26 cellular contexts compared by ENCODE assay signal in the genomic region with DNA sequence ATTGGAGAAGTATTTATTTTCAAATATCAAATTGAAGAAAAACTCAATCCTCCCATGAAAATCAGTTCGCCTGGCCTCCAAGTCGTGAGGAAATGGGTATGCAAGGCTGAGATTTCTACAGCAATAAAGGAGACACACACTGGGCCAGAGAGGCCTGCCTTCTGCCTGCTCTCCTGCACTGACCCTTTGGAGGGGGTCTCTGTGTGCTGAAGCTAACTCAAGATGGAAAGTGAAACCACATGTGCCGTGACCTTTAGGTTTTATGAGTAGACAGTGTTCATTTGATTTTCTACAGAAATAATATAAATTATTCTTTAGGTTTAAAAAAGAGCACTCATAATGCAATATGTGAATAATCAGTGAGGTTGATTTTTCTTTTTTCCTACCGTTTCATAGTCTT. TPM values are rescaled to one million over a fixed set of nuclear protein-coding genes. Genes with fewer than 3 reads are reported as not detected.
DNase-seq lines count a peak whose midpoint lies in the region; ATAC-seq, FAIRE-seq and TF ChIP-seq lines count a peak whose summit lies in the region.
"Had no signal": no experiment of that assay in that cellular context is flagged by ENCODE, and none has a peak within 500 bp of the region (broad histone marks: within the 10 kb centered on the region; RNA-seq: fewer than 3 reads in every experiment).

No MANE protein-coding gene starts in this region.

- in situ Hi-C loops in GM12878 (cut with MboI) = no loop called here

- no peak overlapping the region for H3K9ac ChIP-seq in GM12878 (ENCODE audit: control insufficient read depth, insufficient read depth, low read length)
- H3K9ac ChIP-seq: BLaER1 treated with 17β-estradiol and CSF1 and Interleukin-3, amounts not matched to agents 10 nM and 100 nM had no signal

- H3K36me3 Mint-ChIP-seq in activated CD4-positive, alpha-beta memory T cell treated with anti-CD3 and anti-CD28 coated beads for 36 hours = peaks cover 37% of the 10 kb centered on the region
- peaks cover 68% of the 10 kb centered on the region for H3K36me3 Mint-ChIP-seq in activated CD4-positive, alpha-beta memory T cell treated with anti-CD3 and anti-CD28 coated beads, Interleukin-2, amount 10 ng/mL, durations not matched to agents 7 days and 5 days (ENCODE audit: low read depth)
- H3K36me3 Mint-ChIP-seq in Caco-2 (ENCODE audit: insufficient read depth, unreplicated experiment) = peaks cover 39% of the 10 kb centered on the region
- peaks cover 91% of the 10 kb centered on the region for H3K36me3 Mint-ChIP-seq in activated T-helper 17 cell treated with anti-CD3 and anti-CD28 coated beads, Interleukin-2, amount 50 U/mL, for 72 hours (ENCODE audit: low read depth)

- H3K79me2 ChIP-seq in GM12878 (ENCODE audit: control insufficient read depth, insufficient read depth, low read length) = no peaks in the 10 kb centered on the region

- TF ChIP-seq EP300 in GM12878 (IDR thresholded peaks at IDR 0.05; ENCODE audit: borderline replicate concordance in 1 of 2, control insufficient read depth in 1 of 2, low read depth in 2 of 2, low read length in 2 of 2) = no peak

- SMC1A ChIA-PET in GM12878 (lab: Charles Lee; ENCODE audit: uncharacterized antibody, unreplicated experiment) = interaction anchor here (1.9 kb wide), 1 partner anchor 15 kb away, joined by 5 read pairs; no protein-coding TSS in a partner anchor

- no peak for TF ChIP-seq CTCF in Caco-2 (IDR thresholded peaks at IDR 0.05; ENCODE audit: insufficient read depth in 1 of 2, low read depth in 1 of 2, low read length in 1 of 2, severe bottlenecking in 1 of 2, unreplicated experiment in 1 of 2)
- no peak for TF ChIP-seq CTCF in GM12878 (IDR thresholded peaks at IDR 0.05 in 2 of 3, conservative IDR thresholded peaks at IDR 0.05 in 1 of 3; ENCODE audit: control insufficient read depth in 2 of 3, extremely low read depth in 1 of 3, insufficient read depth in 1 of 3, low read depth in 3 of 3, low read length in 3 of 3)

- H3K4me2 ChIP-seq in GM12878 (ENCODE audit: control insufficient read depth, insufficient read depth) = no peak overlapping the region
- H3K4me2 ChIP-seq: A549; BLaER1 treated with 17β-estradiol and CSF1 and Interleukin-3, amounts not matched to agents 10 nM and 100 nM; GM23338 had no signal

- H3K4me3 ChIP-seq in Caco-2 (ENCODE audit: low read depth, low read length) (no peak overlapping the region), GM12878 (no peak overlapping the region)
- H3K4me3 ChIP-seq: A549; BLaER1 treated with 17β-estradiol and CSF1 and Interleukin-3, amounts not matched to agents 10 nM and 100 nM; GM23338 had no signal

- intact Hi-C loops in activated CD4-positive, alpha-beta memory T cell treated with anti-CD3 and anti-CD28 coated beads for 36 hours (cut with micrococcal nuclease) = no loop called here
- intact Hi-C loops in Caco-2 (cut with micrococcal nuclease; ENCODE audit: unreplicated experiment) (no loop called here), GM12878 (cut with micrococcal nuclease; ENCODE audit: unreplicated experiment) (no loop called here)

- POLR2A ChIA-PET in activated CD4-positive, alpha-beta memory T cell treated with anti-CD3 and anti-CD28 coated beads for 36 hours (lab: Charles Lee) = no interaction called here
- POLR2A ChIA-PET in activated CD4-positive, alpha-beta memory T cell treated with anti-CD3 and anti-CD28 coated beads, Interleukin-2, amount 10 ng/mL, durations not matched to agents 7 days and 5 days (lab: Charles Lee) = interaction anchor here (1.7 kb wide), 1 partner anchor 89 kb away, joined by 6 read pairs; the partner anchor contains the start of gene OXSR1
- POLR2A ChIA-PET in Caco-2 (lab: Charles Lee) (no interaction called here), GM12878 (lab: Charles Lee) (no interaction called here)

- no peak for ATAC-seq in activated T-helper 17 cell treated with anti-CD3 and anti-CD28 coated beads, Interleukin-2, amount 50 U/mL, for 72 hours (replicated peaks)
- no peak for ATAC-seq in GM12878
- ATAC-seq in HG03432 (IDR thresholded peaks at IDR 0.05; ENCODE audit: unreplicated experiment) = no peak
- ATAC-seq: A549, GM23338, HCT116 had no signal

- no peaks in the 10 kb centered on the region for H3K9me3 Mint-ChIP-seq in activated CD4-positive, alpha-beta memory T cell treated with anti-CD3 and anti-CD28 coated beads for 36 hours
- no peaks in the 10 kb centered on the region for H3K9me3 Mint-ChIP-seq in activated CD4-positive, alpha-beta memory T cell treated with anti-CD3 and anti-CD28 coated beads, Interleukin-2, amount 10 ng/mL, durations not matched to agents 7 days and 5 days
- H3K9me3 Mint-ChIP-seq in Caco-2 (ENCODE audit: unreplicated experiment) = no peaks in the 10 kb centered on the region
- no peaks in the 10 kb centered on the region for H3K9me3 Mint-ChIP-seq in activated T-helper 17 cell treated with anti-CD3 and anti-CD28 coated beads, Interleukin-2, amount 50 U/mL, for 72 hours
- H3K9me3 Mint-ChIP-seq: CD14-positive monocyte; CD4-positive, alpha-beta T cell; CD8-positive, alpha-beta memory T cell; GM23338; H9 had no signal

- FAIRE-seq in GM12878 (lab: Jason Lieb, UNC) = no peak
- FAIRE-seq: A549, GM12891, GM18507 had no signal

- peaks cover 37% of the 10 kb centered on the region for H3K4me1 Mint-ChIP-seq in activated CD4-positive, alpha-beta memory T cell treated with anti-CD3 and anti-CD28 coated beads for 36 hours (ENCODE audit: low read depth)
- H3K4me1 Mint-ChIP-seq in activated CD4-positive, alpha-beta memory T cell treated with anti-CD3 and anti-CD28 coated beads, Interleukin-2, amount 10 ng/mL, durations not matched to agents 7 days and 5 days = peaks cover 40% of the 10 kb centered on the region
- H3K4me1 Mint-ChIP-seq in Caco-2 (ENCODE audit: low read depth, unreplicated experiment) = peaks cover 4% of the 10 kb centered on the region
- H3K4me1 Mint-ChIP-seq in activated T-helper 17 cell treated with anti-CD3 and anti-CD28 coated beads, Interleukin-2, amount 50 U/mL, for 72 hours = peaks cover 28% of the 10 kb centered on the region
- H3K4me1 Mint-ChIP-seq: H9 had no signal

- TF ChIP-seq POLR2A in GM12878 (IDR thresholded peaks at IDR 0.05; ENCODE audit: low read depth, low read length) = no peak

- DNase-seq in activated CD4-positive, alpha-beta memory T cell treated with anti-CD3 and anti-CD28 coated beads for 36 hours = no peak
- no peak for DNase-seq in activated CD4-positive, alpha-beta memory T cell treated with anti-CD3 and anti-CD28 coated beads, Interleukin-2, amount 10 ng/mL, durations not matched to agents 7 days and 5 days
- no peak for DNase-seq in Caco-2
- no peak for DNase-seq in GM12878 (ENCODE audit: low read depth, low spot score)
- no peak for DNase-seq in NCI-H146 (lab: John Stamatoyannopoulos, UW)
- DNase-seq in DMS53 (lab: John Stamatoyannopoulos, UW) = no peak
- DNase-seq: 8988T; ACHN; AML-193; BE2C; Calu3; CD4-positive, alpha-beta T cell; CD8-positive, alpha-beta memory T cell; EL; GDM1; H9 had no signal

- H2AFZ ChIP-seq in GM12878 (ENCODE audit: control insufficient read depth, low read depth, low read length) = no peak overlapping the region
- H2AFZ ChIP-seq: GM23338 had no signal

- no peak overlapping the region for H3K4me3 Mint-ChIP-seq in activated CD4-positive, alpha-beta memory T cell treated with anti-CD3 and anti-CD28 coated beads for 36 hours
- no peak overlapping the region for H3K4me3 Mint-ChIP-seq in activated CD4-positive, alpha-beta memory T cell treated with anti-CD3 and anti-CD28 coated beads, Interleukin-2, amount 10 ng/mL, durations not matched to agents 7 days and 5 days
- H3K4me3 Mint-ChIP-seq in Caco-2 (ENCODE audit: unreplicated experiment) = no peak overlapping the region
- H3K4me3 Mint-ChIP-seq in activated T-helper 17 cell treated with anti-CD3 and anti-CD28 coated beads, Interleukin-2, amount 50 U/mL, for 72 hours = no peak overlapping the region
- H3K4me3 Mint-ChIP-seq: CD14-positive monocyte; CD4-positive, alpha-beta T cell; GM23338; H9 had no signal

- RAD21 ChIA-PET in GM12878 (lab: Charles Lee; ENCODE audit: unreplicated experiment) = no interaction called here

- 97% methylated on average over 4 of the region's 4 CpGs for WGBS in GM12878 (ENCODE audit: insufficient coverage, insufficient replicate concordance, low lambda C conversion rate, missing lambda C conversion rate)

- H3K27ac Mint-ChIP-seq in activated CD4-positive, alpha-beta memory T cell treated with anti-CD3 and anti-CD28 coated beads for 36 hours = peak overlapping the region; percentile 35
- no peak overlapping the region for H3K27ac Mint-ChIP-seq in activated CD4-positive, alpha-beta memory T cell treated with anti-CD3 and anti-CD28 coated beads, Interleukin-2, amount 10 ng/mL, durations not matched to agents 7 days and 5 days
- H3K27ac Mint-ChIP-seq in Caco-2 (ENCODE audit: unreplicated experiment) = no peak overlapping the region
- H3K27ac Mint-ChIP-seq in activated T-helper 17 cell treated with anti-CD3 and anti-CD28 coated beads, Interleukin-2, amount 50 U/mL, for 72 hours = peak overlapping the region; percentile 91
- H3K27ac Mint-ChIP-seq: CD4-positive, alpha-beta T cell; GM23338; H9 had no signal

- no peaks in the 10 kb centered on the region for H4K20me1 ChIP-seq in GM12878 (ENCODE audit: control insufficient read depth, insufficient read depth)

- H3K27me3 ChIP-seq in Caco-2 (replicated peaks; ENCODE audit: control insufficient read depth, insufficient read depth, low read length) = no peaks in the 10 kb centered on the region
- no peaks in the 10 kb centered on the region for H3K27me3 ChIP-seq in GM12878 (replicated peaks in 1 of 2; ENCODE audit: control insufficient read depth in 2 of 2, insufficient read depth in 2 of 2, low read length in 1 of 2)
- H3K27me3 ChIP-seq: BE2C; BLaER1 treated with 17β-estradiol and CSF1 and Interleukin-3, amounts not matched to agents 10 nM and 100 nM had no signal

- H3K4me1 ChIP-seq in Caco-2 = no peaks in the 10 kb centered on the region
- no peaks in the 10 kb centered on the region for H3K4me1 ChIP-seq in GM12878 (ENCODE audit: control insufficient read depth, insufficient read depth, low read length)
- H3K4me1 ChIP-seq: A549; BE2C; BLaER1 treated with 17β-estradiol and CSF1 and Interleukin-3, amounts not matched to agents 10 nM and 100 nM had no signal

- H3K36me3 ChIP-seq in Caco-2 (ENCODE audit: control insufficient read depth, insufficient read depth, low read length) (peaks cover 1% of the 10 kb centered on the region; the same call in 1 of the 2 replicates), GM12878 (ENCODE audit: control insufficient read depth in 2 of 2, insufficient read depth in 2 of 2, low read length in 1 of 2) (peaks cover 9 to 20% of the 10 kb centered on the region in 2 experiments)

- no peak for TF ChIP-seq RAD21 in GM12878 (IDR thresholded peaks at IDR 0.05; ENCODE audit: insufficient read depth, low read depth, low read length)

- CTCF ChIA-PET in activated CD4-positive, alpha-beta memory T cell treated with anti-CD3 and anti-CD28 coated beads for 36 hours (lab: Charles Lee) = no interaction called here
- CTCF ChIA-PET in activated CD4-positive, alpha-beta memory T cell treated with anti-CD3 and anti-CD28 coated beads, Interleukin-2, amount 10 ng/mL, durations not matched to agents 7 days and 5 days (lab: Charles Lee) = interaction anchor here (1.2 kb wide), 1 partner anchor 286 kb away, joined by 3 read pairs; no protein-coding TSS in a partner anchor
- CTCF ChIA-PET in Caco-2 (lab: Charles Lee) (no interaction called here), GM12878 (lab: Yijun Ruan, JAX) (no interaction called here)

- no peak overlapping the region for H3K27ac ChIP-seq in GM12878 (ENCODE audit: control insufficient read depth, insufficient read depth)
- H3K27ac ChIP-seq: A549; BLaER1 treated with 17β-estradiol and CSF1 and Interleukin-3, amounts not matched to agents 10 nM and 100 nM had no signal

- BruUV-seq in Caco-2 (replicated peaks; lab: Mats Ljungman, UMichigan) (TSS peak; percentile 23), GM12878 (replicated peaks; lab: Mats Ljungman, UMichigan) (TSS peak; percentile 28)

- H3K9me3 ChIP-seq in Caco-2 = no peaks in the 10 kb centered on the region
- no peaks in the 10 kb centered on the region for H3K9me3 ChIP-seq in GM12878 (replicated peaks; ENCODE audit: control insufficient read depth, insufficient read depth, low read length)
- H3K9me3 ChIP-seq: A549; BE2C; BLaER1 treated with 17β-estradiol and CSF1 and Interleukin-3, amounts not matched to agents 10 nM and 100 nM had no signal

- no peaks in the 10 kb centered on the region for H3K27me3 Mint-ChIP-seq in activated CD4-positive, alpha-beta memory T cell treated with anti-CD3 and anti-CD28 coated beads for 36 hours
- H3K27me3 Mint-ChIP-seq in activated CD4-positive, alpha-beta memory T cell treated with anti-CD3 and anti-CD28 coated beads, Interleukin-2, amount 10 ng/mL, durations not matched to agents 7 days and 5 days = no peaks in the 10 kb centered on the region
- H3K27me3 Mint-ChIP-seq in Caco-2 (ENCODE audit: insufficient read depth, unreplicated experiment) = no peaks in the 10 kb centered on the region
- no peaks in the 10 kb centered on the region for H3K27me3 Mint-ChIP-seq in activated T-helper 17 cell treated with anti-CD3 and anti-CD28 coated beads, Interleukin-2, amount 50 U/mL, for 72 hours
- H3K27me3 Mint-ChIP-seq: CD4-positive, alpha-beta T cell; CD8-positive, alpha-beta memory T cell had no signal

RNA-seq across cellular contexts. Expression of gene SLC22A13, which starts 11.9 kb away (rescaled TPM):
- under 1 TPM in 1 of 2 experiments, not detected in 1; 0.12 TPM for total RNA-seq in activated CD4-positive, alpha-beta memory T cell treated with anti-CD3 and anti-CD28 coated beads for 36 hours
- under 1 TPM; 0.25 to 0.28 TPM for total RNA-seq in activated CD4-positive, alpha-beta memory T cell treated with anti-CD3 and anti-CD28 coated beads, Interleukin-2, amount 10 ng/mL, durations not matched to agents 7 days and 5 days
- total RNA-seq in Caco-2 (2022) (0.36 and 0.63 TPM in 2 replicates), GM12878 (2014; rRNA removed) (not detected in 2 replicates), GM12878 (2014; rRNA removed; fragmentation: Illumina TruSeq; extraction: Trizol) (0.13 and 0.18 TPM in 2 replicates), GM12878 (2021) (0.13 TPM in 1 of 2 replicates, not detected in the other)
- total RNA-seq in activated T-helper 17 cell treated with anti-CD3 and anti-CD28 coated beads, Interleukin-2, amount 50 U/mL, for 72 hours = 1 to 10 TPM in 1 of 2 donors, under 1 TPM in 1; 0.99 to 1.5 TPM
- 0.67 and 1.4 TPM in 2 replicates for total RNA-seq in GM12878 (2013; cell fraction: nucleolus; rRNA removed)
- 0.20 TPM for polyA plus RNA-seq in GM12878 (2011; ENCODE audit: low read depth)
- polyA plus RNA-seq in GM12878 (2011; rRNA removed) (0.11 TPM in 1 of 2 replicates, not detected in the other), GM12878 (2014; fragmentation: Illumina TruSeq; extraction: Trizol) (0.03 TPM in 1 of 2 replicates, not detected in the other), GM12878 (2014; fragmentation: Nextera tagmentation; extraction: Ambion mirVana) (under 1 TPM in 1 of 2 experiments, not detected in 1; 0.04 TPM), GM12878 (2014; rRNA removed) (0.05 and 0.19 TPM in 2 replicates), GM12878 (2016; fragmentation: Nextera tagmentation; extraction: Ambion mirVana) (not detected)
- 0.12 and 0.23 TPM in 2 replicates for polyA plus RNA-seq in GM12878 (2011; cell fraction: cytosol; rRNA removed)
- 0.76 and 0.80 TPM in 2 replicates for polyA plus RNA-seq in GM12878 (2011; cell fraction: nucleus; rRNA removed)
- polyA plus RNA-seq in GM12878 (2012) = 0.18 TPM in 1 of 2 replicates, not detected in the other
- polyA minus RNA-seq in GM12878 (2011; rRNA and poly(A)+ RNA removed) = 0.46 and 0.73 TPM in 2 replicates
- polyA minus RNA-seq in GM12878 (2011; cell fraction: cytosol; rRNA and poly(A)+ RNA removed) = not detected in 2 replicates
- 1.2 and 2.2 TPM in 2 replicates for polyA minus RNA-seq in GM12878 (2011; cell fraction: nucleus; rRNA and poly(A)+ RNA removed)
- total RNA-seq: H9 had no signal
- polyA plus RNA-seq: CD14-positive monocyte had no signal

RNA-seq across cellular contexts. Expression of gene SLC22A14, which starts 28.4 kb away (rescaled TPM):
- total RNA-seq in activated CD4-positive, alpha-beta memory T cell treated with anti-CD3 and anti-CD28 coated beads for 36 hours = not detected
- not detected for total RNA-seq in activated CD4-positive, alpha-beta memory T cell treated with anti-CD3 and anti-CD28 coated beads, Interleukin-2, amount 10 ng/mL, durations not matched to agents 7 days and 5 days
- total RNA-seq in Caco-2 (2022) = 0.14 and 0.23 TPM in 2 replicates
- total RNA-seq in activated T-helper 17 cell treated with anti-CD3 and anti-CD28 coated beads, Interleukin-2, amount 50 U/mL, for 72 hours = under 1 TPM; 0.11 to 0.15 TPM
- total RNA-seq in GM12878 (2013; cell fraction: nucleolus; rRNA removed) = 0.42 TPM in 1 of 2 replicates, not detected in the other
- total RNA-seq in GM12878 (2014; rRNA removed) = not detected in 2 replicates
- not detected in 2 replicates for total RNA-seq in GM12878 (2014; rRNA removed; fragmentation: Illumina TruSeq; extraction: Trizol)
- not detected in 2 replicates for total RNA-seq in GM12878 (2021)
- polyA plus RNA-seq in GM12878 (2011; ENCODE audit: low read depth) = not detected
- polyA plus RNA-seq in GM12878 (2011; rRNA removed) = 0.04 TPM in 1 of 2 replicates, not detected in the other
- not detected in 2 replicates for polyA plus RNA-seq in GM12878 (2011; cell fraction: cytosol; rRNA removed)
- 0.04 and 0.07 TPM in 2 replicates for polyA plus RNA-seq in GM12878 (2011; cell fraction: nucleus; rRNA removed)
- polyA plus RNA-seq in GM12878 (2012) = 0.08 TPM in 1 of 2 replicates, not detected in the other
- polyA plus RNA-seq in GM12878 (2014; fragmentation: Illumina TruSeq; extraction: Trizol) = not detected in 2 replicates
- not detected for polyA plus RNA-seq in GM12878 (2014; fragmentation: Nextera tagmentation; extraction: Ambion mirVana)
- not detected in 2 replicates for polyA plus RNA-seq in GM12878 (2014; rRNA removed)
- not detected for polyA plus RNA-seq in GM12878 (2016; fragmentation: Nextera tagmentation; extraction: Ambion mirVana)
- polyA minus RNA-seq in GM12878 (2011; rRNA and poly(A)+ RNA removed) = 0.10 TPM in 1 of 2 replicates, not detected in the other
- polyA minus RNA-seq in GM12878 (2011; cell fraction: cytosol; rRNA and poly(A)+ RNA removed) = not detected in 2 replicates
- polyA minus RNA-seq in GM12878 (2011; cell fraction: nucleus; rRNA and poly(A)+ RNA removed) = not detected in 2 replicates
- total RNA-seq: CD8-positive, alpha-beta memory T cell; GM23338; H4; H9 had no signal
- polyA plus RNA-seq: CD14-positive monocyte; CD8-positive, alpha-beta memory T cell; GM23338 had no signal

Comparison
In these comparisons a context has a peak if more than half of its experiments do, and no peak if none do; other contexts are left out.
1. H3K27ac Mint-ChIP-seq: peak in activated CD4-positive, alpha-beta memory T cell treated with anti-CD3 and anti-CD28 coated beads for 36 hours (single experiment) and activated T-helper 17 cell treated with anti-CD3 and anti-CD28 coated beads, Interleukin-2, amount 50 U/mL, for 72 hours (single experiment); none in activated CD4-positive, alpha-beta memory T cell treated with anti-CD3 and anti-CD28 coated beads, Interleukin-2, amount 10 ng/mL, durations not matched to agents 7 days and 5 days (single experiment) and Caco-2 (single experiment).